7 cellular contexts compared by ENCODE assay signal in the genomic region with DNA sequence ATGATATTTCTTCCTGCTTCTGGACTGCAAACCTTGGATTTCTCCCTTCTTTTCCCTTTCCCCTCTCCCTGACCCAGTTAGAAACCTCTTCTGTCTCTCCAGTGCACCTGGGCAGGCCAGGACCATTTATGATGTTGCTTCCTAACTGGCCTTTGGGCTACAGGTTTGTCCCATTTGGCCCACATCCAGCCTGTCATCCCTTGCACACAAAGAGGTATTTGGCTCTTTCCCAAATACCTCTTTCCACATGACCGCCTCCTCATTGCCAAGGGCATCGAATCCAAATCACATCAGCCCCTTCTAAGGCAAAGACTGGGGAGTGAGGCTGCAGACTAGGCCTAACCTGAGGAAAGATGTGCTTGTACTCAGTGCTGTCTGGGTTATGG. TPM values are rescaled to one million over a fixed set of nuclear protein-coding genes. Genes with fewer than 3 reads are reported as not detected.
A peak's percentile ranks its signal among the peaks of the same experiment; 100 is the strongest.
DNase-seq lines count a peak whose midpoint lies in the region; ATAC-seq and TF ChIP-seq lines count a peak whose summit lies in the region.

No MANE protein-coding gene starts in this region.

- H3K9me3 Mint-ChIP-seq in activated naive CD8-positive, alpha-beta T cell treated with anti-CD3 and anti-CD28 coated beads for 36 hours, result no peaks in the 10 kb centered on the region
- H3K9me3 Mint-ChIP-seq in neural progenitor cell, result no peaks in the 10 kb centered on the region

- no peaks in the 10 kb centered on the region for H3K27me3 ChIP-seq in neural progenitor cell

- no peaks in the 10 kb centered on the region for H3K79me2 ChIP-seq in neural progenitor cell (ENCODE audit: low read depth)

- no peak for ATAC-seq in GM19463 (IDR thresholded peaks at IDR 0.05; ENCODE audit: unreplicated experiment)

- peaks cover 8% of the 10 kb centered on the region for H3F3A ChIP-seq in neural progenitor cell (ENCODE audit: low read depth)

- H3K4me1 ChIP-seq in neural progenitor cell, result peaks cover 7% of the 10 kb centered on the region

- no peaks in the 10 kb centered on the region for H4K20me1 ChIP-seq in neural progenitor cell (ENCODE audit: low read depth)

- no peaks in the 10 kb centered on the region for H3K36me3 ChIP-seq in neural progenitor cell

- no peak overlapping the region for H3K9ac ChIP-seq in neural progenitor cell

- H3K27ac ChIP-seq in neural progenitor cell, result no peak overlapping the region

- H3K4me3 Mint-ChIP-seq in activated naive CD8-positive, alpha-beta T cell treated with anti-CD3 and anti-CD28 coated beads for 36 hours, result no peak overlapping the region
- H3K4me3 Mint-ChIP-seq in neural progenitor cell, result no peak overlapping the region

- no peak for TF ChIP-seq CTCF in neural progenitor cell (IDR thresholded peaks at IDR 0.05)

- no peaks in the 10 kb centered on the region for H3K9me3 ChIP-seq in neural progenitor cell (ENCODE audit: low read depth)

- H3K4me3 ChIP-seq in neural progenitor cell, result no peak overlapping the region

- peak overlapping the region; percentile 9 for H3K27ac Mint-ChIP-seq in activated naive CD8-positive, alpha-beta T cell treated with anti-CD3 and anti-CD28 coated beads for 36 hours
- H3K27ac Mint-ChIP-seq in neural progenitor cell, result peak overlapping the region; percentile 57

- no peaks in the 10 kb centered on the region for H3K27me3 Mint-ChIP-seq in activated naive CD8-positive, alpha-beta T cell treated with anti-CD3 and anti-CD28 coated beads for 36 hours
- H3K27me3 Mint-ChIP-seq in neural progenitor cell (ENCODE audit: insufficient read depth, low read depth), result peaks cover 9% of the 10 kb centered on the region

- DNase-seq in DMS79 (lab: John Stamatoyannopoulos, UW), result peak; percentile 92
- DNase-seq in NCI-H1694 (lab: John Stamatoyannopoulos, UW), result peak; percentile 10
- DNase-seq in activated naive CD8-positive, alpha-beta T cell treated with anti-CD3 and anti-CD28 coated beads for 36 hours, result no peak
- DNase-seq in neural progenitor cell (ENCODE audit: low spot score), result no peak
- DNase-seq in hippocampal formation (lab: John Stamatoyannopoulos, UW), result no peak
- no peak for DNase-seq in HPDE6-E6E7 (ENCODE audit: extremely low spot score)

- H3K4me2 ChIP-seq in neural progenitor cell, result no peak overlapping the region

- H2AFZ ChIP-seq in neural progenitor cell (replicated peaks), result no peak overlapping the region

- H3K36me3 Mint-ChIP-seq in activated naive CD8-positive, alpha-beta T cell treated with anti-CD3 and anti-CD28 coated beads for 36 hours, result no peaks in the 10 kb centered on the region
- H3K36me3 Mint-ChIP-seq in neural progenitor cell, result no peaks in the 10 kb centered on the region

- peaks cover 39% of the 10 kb centered on the region for H3K4me1 Mint-ChIP-seq in activated naive CD8-positive, alpha-beta T cell treated with anti-CD3 and anti-CD28 coated beads for 36 hours
- H3K4me1 Mint-ChIP-seq in neural progenitor cell, result peaks cover 38% of the 10 kb centered on the region

RNA-seq across cellular contexts. Expression of gene FGD2, which starts 13.6 kb away (rescaled TPM):
- 1 to 10 TPM; 1.7 to 1.8 TPM for total RNA-seq in activated naive CD8-positive, alpha-beta T cell treated with anti-CD3 and anti-CD28 coated beads for 36 hours
- total RNA-seq in neural progenitor cell (ENCODE audit: low replicate concordance), result 0.06 and 0.12 TPM in 2 replicates

RNA-seq across cellular contexts. Expression of gene MTCH1, which starts 33.1 kb away (rescaled TPM):
- total RNA-seq in activated naive CD8-positive, alpha-beta T cell treated with anti-CD3 and anti-CD28 coated beads for 36 hours, result 100 to 1,000 TPM; 102 to 103 TPM
- 144 and 250 TPM in 2 replicates for total RNA-seq in neural progenitor cell (ENCODE audit: low replicate concordance)

Comparison
In these comparisons a context has a peak if more than half of its experiments do, and no peak if none do; other contexts are left out.
1. DNase-seq: peak in DMS79 (single experiment) and NCI-H1694 (single experiment); none in activated naive CD8-positive, alpha-beta T cell treated with anti-CD3 and anti-CD28 coated beads for 36 hours (single experiment), neural progenitor cell (single experiment), hippocampal formation (0 of 2) and HPDE6-E6E7 (single experiment).